ENCODE assay signal across 18 cellular contexts in the genomic region with DNA sequence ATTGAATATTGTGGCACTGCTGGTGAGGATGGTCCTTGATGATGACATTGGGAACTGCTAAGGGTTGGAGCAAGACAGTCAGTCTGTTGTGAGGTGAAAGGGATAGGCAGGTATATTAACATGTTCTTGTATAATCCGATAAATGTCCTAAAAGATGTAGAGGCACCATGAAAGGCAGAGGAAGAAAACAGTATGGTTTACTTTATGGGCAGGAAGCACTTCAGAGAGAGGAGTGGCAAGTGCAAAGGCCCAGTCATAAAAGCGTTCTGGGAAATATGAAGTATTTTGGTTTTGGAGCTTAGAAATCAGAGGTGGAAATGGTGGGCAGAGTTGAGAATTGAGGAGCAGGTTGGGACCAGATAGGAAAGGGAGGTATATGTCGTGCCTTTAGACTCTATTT.
"Had no signal": no experiment of that assay in that cellular context is flagged by ENCODE, and none has a peak within 500 bp of the region (broad histone marks: within the 10 kb centered on the region; RNA-seq: fewer than 3 reads in every experiment).

No MANE protein-coding gene starts in this region.

- H3K4me3 ChIP-seq: body of pancreas, gastrocnemius medialis, heart right ventricle, prostate gland, right atrium auricular region, tibial nerve had no signal

- H3K27me3 Mint-ChIP-seq: activated CD8-positive, alpha-beta T cell treated with anti-CD3 and anti-CD28 coated beads for 36 hours; stimulated activated naive CD8-positive, alpha-beta T cell treated with anti-CD3 and anti-CD28 coated beads, Interleukin-15, Interleukin-2, amounts not matched to agents 100 ng/mL and 50 ng/mL, for 24 hours had no signal

- H3K9me3 Mint-ChIP-seq: activated CD8-positive, alpha-beta T cell treated with anti-CD3 and anti-CD28 coated beads for 36 hours; neural crest cell; stimulated activated naive CD8-positive, alpha-beta T cell treated with anti-CD3 and anti-CD28 coated beads, Interleukin-15, Interleukin-2, amounts not matched to agents 100 ng/mL and 50 ng/mL, for 24 hours had no signal

- H3K4me1 Mint-ChIP-seq: neural crest cell had no signal

- H3K4me1 ChIP-seq: gastrocnemius medialis, prostate gland, right atrium auricular region had no signal

- H3K36me3 ChIP-seq: prostate gland had no signal

- H3K27me3 ChIP-seq: body of pancreas, gastrocnemius medialis, heart right ventricle, right atrium auricular region, tibial nerve had no signal

- DNase-seq: activated CD4-positive, CD25-positive, alpha-beta regulatory T cell treated with anti-CD3 and anti-CD28 coated beads, Interleukin-2, amount 50 U/mL, for 72 hours; activated CD8-positive, alpha-beta T cell treated with anti-CD3 and anti-CD28 coated beads for 36 hours; activated effector memory CD4-positive, alpha-beta T cell treated with anti-CD3 and anti-CD28 coated beads, Interleukin-2, amount 50 U/mL, for 16 hours; activated T-cell treated with anti-CD3 and anti-CD28 coated beads, Interleukin-2, amount 50 U/mL, for 1 hour; body of pancreas; caudate nucleus; gastrocnemius medialis; heart right ventricle; left ventricle myocardium superior; stimulated activated CD4-positive, alpha-beta T cell treated with anti-CD3 and anti-CD28 coated beads, Interleukin-2, amount 100 ng/mL, for 24 hours; T-helper 2 cell had no signal

- H3K27ac Mint-ChIP-seq: activated CD8-positive, alpha-beta T cell treated with anti-CD3 and anti-CD28 coated beads for 36 hours; stimulated activated naive CD8-positive, alpha-beta T cell treated with anti-CD3 and anti-CD28 coated beads, Interleukin-15, Interleukin-2, amounts not matched to agents 100 ng/mL and 50 ng/mL, for 24 hours had no signal

- H3K27ac ChIP-seq: body of pancreas, gastrocnemius medialis, prostate gland, right atrium auricular region, tibial nerve, VCaP had no signal

- ATAC-seq: activated CD8-positive, alpha-beta T cell treated with anti-CD3 and anti-CD28 coated beads for 36 hours; body of pancreas; esophagus mucosa; gastrocnemius medialis; heart right ventricle; left ventricle myocardium superior had no signal

- H3K9me3 ChIP-seq: body of pancreas, gastrocnemius medialis, heart right ventricle, prostate gland, right atrium auricular region, tibial nerve had no signal

- H3K4me3 Mint-ChIP-seq: activated CD8-positive, alpha-beta T cell treated with anti-CD3 and anti-CD28 coated beads for 36 hours; neural crest cell; stimulated activated naive CD8-positive, alpha-beta T cell treated with anti-CD3 and anti-CD28 coated beads, Interleukin-15, Interleukin-2, amounts not matched to agents 100 ng/mL and 50 ng/mL, for 24 hours had no signal
